In the genomic region with DNA sequence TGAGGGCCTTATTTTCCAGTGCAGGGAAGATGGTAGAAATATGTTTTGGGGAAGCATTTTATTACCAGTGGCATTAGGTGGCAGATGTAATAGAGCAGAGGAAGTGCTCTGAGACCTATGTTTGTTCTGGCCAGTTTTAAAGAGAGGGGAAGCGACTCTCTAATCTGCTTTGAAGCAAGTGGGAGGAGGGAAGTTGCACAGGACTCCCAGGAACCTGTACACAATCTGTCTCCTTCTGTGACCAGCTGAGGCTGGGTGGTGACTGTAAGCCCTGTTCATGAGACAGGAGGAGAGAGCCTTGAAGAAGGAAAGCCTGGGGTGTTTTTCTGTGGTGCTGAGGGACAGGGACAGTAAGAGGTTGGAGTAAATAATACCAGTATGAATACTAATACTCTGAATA, we compare ENCODE assay signal across 10 cellular contexts.
DNase-seq lines count a peak whose midpoint lies in the region; ATAC-seq, FAIRE-seq and TF ChIP-seq lines count a peak whose summit lies in the region.
"Had no signal": no experiment of that assay in that cellular context is flagged by ENCODE, and none has a peak within 500 bp of the region (broad histone marks: within the 10 kb centered on the region; RNA-seq: fewer than 3 reads in every experiment).

No MANE protein-coding gene starts in this region.

- H3K27ac Mint-ChIP-seq in natural killer cell treated with Interleukin-12 subunit alpha and Interleukin-12 subunit beta and Interleukin-15 and Interleukin-18, amount 100 ng/mL, for 72 hours: peak overlapping the region in 1 of 2 donors; percentile 65
- H3K27ac Mint-ChIP-seq: activated naive CD4-positive, alpha-beta T cell treated with anti-CD3 and anti-CD28 coated beads, Interleukin-2, amount 50 U/mL, for 24 hours had no signal

- no peaks in the 10 kb centered on the region for H3K27me3 ChIP-seq in SU-DHL-6 (ENCODE audit: low read length)
- no peaks in the 10 kb centered on the region for H3K27me3 ChIP-seq in hepatocyte
- H3K27me3 ChIP-seq in thymus (ENCODE audit: control insufficient read depth, insufficient read depth): no peaks in the 10 kb centered on the region

- H2AFZ ChIP-seq in SU-DHL-6 (ENCODE audit: low read depth, low read length, severe bottlenecking) (no peak overlapping the region), hepatocyte (no peak overlapping the region)

- no peaks in the 10 kb centered on the region for H3K27me3 Mint-ChIP-seq in natural killer cell treated with Interleukin-12 subunit alpha and Interleukin-12 subunit beta and Interleukin-15 and Interleukin-18, amount 100 ng/mL, for 72 hours
- H3K27me3 Mint-ChIP-seq: activated naive CD4-positive, alpha-beta T cell treated with anti-CD3 and anti-CD28 coated beads, Interleukin-2, amount 50 U/mL, for 24 hours; naive thymus-derived CD8-positive, alpha-beta T cell had no signal

- H3K4me3 ChIP-seq in SU-DHL-6 (ENCODE audit: insufficient read depth, low read length, poor library complexity, severe bottlenecking) (no peak overlapping the region), hepatocyte (no peak overlapping the region), thymus (ENCODE audit: low read length) (no peak overlapping the region)

- TF ChIP-seq CTCF in SU-DHL-6 (IDR thresholded peaks at IDR 0.05; ENCODE audit: insufficient read depth, low read length, poor library complexity, severe bottlenecking) (no peak), hepatocyte (IDR thresholded peaks at IDR 0.05; ENCODE audit: poor library complexity) (no peak)

- no peaks in the 10 kb centered on the region for H3K9me3 ChIP-seq in SU-DHL-6 (ENCODE audit: insufficient read depth, low read length)
- no peaks in the 10 kb centered on the region for H3K9me3 ChIP-seq in hepatocyte (ENCODE audit: low read depth)
- H3K9me3 ChIP-seq in thymus (ENCODE audit: control insufficient read depth): no peaks in the 10 kb centered on the region

- H3K4me3 Mint-ChIP-seq in natural killer cell treated with Interleukin-12 subunit alpha and Interleukin-12 subunit beta and Interleukin-15 and Interleukin-18, amount 100 ng/mL, for 72 hours: no peak overlapping the region
- H3K4me3 Mint-ChIP-seq: activated naive CD4-positive, alpha-beta T cell treated with anti-CD3 and anti-CD28 coated beads, Interleukin-2, amount 50 U/mL, for 24 hours had no signal

- 63% methylated on average over 1 of the region's 1 CpG for whole genome bisulfite sequencing in hepatocyte (ENCODE audit: low lambda C conversion rate, missing lambda C conversion rate)
- 64% methylated on average over 1 of the region's 1 CpG for WGBS in thymus

- peak overlapping the region; percentile 47 for H3K4me2 ChIP-seq in SU-DHL-6 (ENCODE audit: low read depth, low read length, poor library complexity, severe bottlenecking)
- no peak overlapping the region for H3K4me2 ChIP-seq in hepatocyte

- H3K4me1 ChIP-seq in hepatocyte (ENCODE audit: insufficient read depth) (peaks cover 33% of the 10 kb centered on the region), thymus (ENCODE audit: control insufficient read depth, insufficient read depth, low read length) (peaks cover 41% of the 10 kb centered on the region)

- FAIRE-seq in frontal cortex (lab: Jason Lieb, UNC): no peak

- peak overlapping the region; percentile 88 for H3K27ac ChIP-seq in SU-DHL-6 (ENCODE audit: low read depth, low read length)
- H3K27ac ChIP-seq in hepatocyte: peak overlapping the region; percentile 44
- peak overlapping the region; percentile 36 for H3K27ac ChIP-seq in thymus (ENCODE audit: low read depth)

- H3K36me3 ChIP-seq in SU-DHL-6 (ENCODE audit: low read length): no peaks in the 10 kb centered on the region
- no peaks in the 10 kb centered on the region for H3K36me3 ChIP-seq in hepatocyte (replicated peaks; ENCODE audit: insufficient read depth, low read depth)
- H3K36me3 ChIP-seq in thymus (ENCODE audit: control insufficient read depth, insufficient read depth): peaks cover 2% of the 10 kb centered on the region

- no peaks in the 10 kb centered on the region for H3K9me3 Mint-ChIP-seq in natural killer cell treated with Interleukin-12 subunit alpha and Interleukin-12 subunit beta and Interleukin-15 and Interleukin-18, amount 100 ng/mL, for 72 hours
- H3K9me3 Mint-ChIP-seq: activated naive CD4-positive, alpha-beta T cell treated with anti-CD3 and anti-CD28 coated beads, Interleukin-2, amount 50 U/mL, for 24 hours; naive thymus-derived CD8-positive, alpha-beta T cell had no signal

- H3K79me2 ChIP-seq in SU-DHL-6 (ENCODE audit: insufficient read depth, low read length) (no peaks in the 10 kb centered on the region), hepatocyte (peaks cover 83% of the 10 kb centered on the region)

- H3F3A ChIP-seq in SU-DHL-6 (ENCODE audit: insufficient read depth): peaks cover 51% of the 10 kb centered on the region

- peak; percentile 11 for ATAC-seq in HG03103 (IDR thresholded peaks at IDR 0.05; ENCODE audit: low read depth, unreplicated experiment)
- ATAC-seq in natural killer cell treated with Interleukin-12 subunit alpha and Interleukin-12 subunit beta and Interleukin-15 and Interleukin-18, amount 100 ng/mL, for 72 hours: no peak
- ATAC-seq in HG03025 (IDR thresholded peaks at IDR 0.05; ENCODE audit: low FRiP score, unreplicated experiment): no peak
- ATAC-seq: naive thymus-derived CD8-positive, alpha-beta T cell had no signal

- peak overlapping the region; percentile 53 for H3K9ac ChIP-seq in SU-DHL-6 (ENCODE audit: low read length)

- H3K36me3 Mint-ChIP-seq in natural killer cell treated with Interleukin-12 subunit alpha and Interleukin-12 subunit beta and Interleukin-15 and Interleukin-18, amount 100 ng/mL, for 72 hours: no peaks in the 10 kb centered on the region

- H3K9me2 ChIP-seq in SU-DHL-6 (replicated peaks; ENCODE audit: insufficient read depth, low read length) (no peaks in the 10 kb centered on the region), hepatocyte (replicated peaks; ENCODE audit: insufficient read depth) (no peaks in the 10 kb centered on the region)

- no peaks in the 10 kb centered on the region for H4K20me1 ChIP-seq in SU-DHL-6 (ENCODE audit: low read depth, low read length)
- H4K20me1 ChIP-seq in hepatocyte (ENCODE audit: insufficient read depth, poor library complexity, severe bottlenecking): no peaks in the 10 kb centered on the region

- DNase-seq in hepatocyte (ENCODE audit: low spot score): no peak
- no peak for DNase-seq in natural killer cell treated with Interleukin-12 subunit alpha and Interleukin-12 subunit beta and Interleukin-15 and Interleukin-18, amount 100 ng/mL, for 72 hours (ENCODE audit: low spot score)
- DNase-seq in frontal cortex (ENCODE audit: low spot score in 2 of 2): no peak
- DNase-seq: naive thymus-derived CD8-positive, alpha-beta T cell; stimulated activated CD4-positive, alpha-beta T cell treated with anti-CD3 and anti-CD28 coated beads, Interleukin-4, amount 100 ng/mL, for 1 hour had no signal

- H3K4me1 Mint-ChIP-seq in natural killer cell treated with Interleukin-12 subunit alpha and Interleukin-12 subunit beta and Interleukin-15 and Interleukin-18, amount 100 ng/mL, for 72 hours (ENCODE audit: low read depth in 2 of 2): peaks cover 18 to 31% of the 10 kb centered on the region in 2 donors

Comparison
In these comparisons a context has a peak if more than half of its experiments do, and no peak if none do; other contexts are left out.
1. H3K27ac ChIP-seq: peak in every context shown above with its lines; median percentile 88 in SU-DHL-6; 44 in hepatocyte; 36 in thymus.